8 cellular contexts compared by ENCODE assay signal in genomic region chr17:58219007-58219788, GRCh38. TPM values are rescaled to one million over a fixed set of nuclear protein-coding genes. Genes with fewer than 3 reads are reported as not detected.
DNase-seq lines count a peak whose midpoint lies in the region; ATAC-seq and TF ChIP-seq lines count a peak whose summit lies in the region.

TSS of gene MKS1 (minus strand) at chr17:58219255. CDS start at chr17:58219230, 25 bp downstream.

- peaks cover 6% of the 10 kb centered on the region for H3K36me3 Mint-ChIP-seq in activated naive CD8-positive, alpha-beta T cell

- no peaks in the 10 kb centered on the region for H3K9me3 ChIP-seq in ovary
- H3K9me3 ChIP-seq in thyroid gland, result no peaks in the 10 kb centered on the region

- H3K36me3 ChIP-seq in ovary (no peaks in the 10 kb centered on the region), thyroid gland (peaks cover 2 to 11% of the 10 kb centered on the region in 2 donors)

- no peaks in the 10 kb centered on the region for H3K27me3 ChIP-seq in ovary
- H3K27me3 ChIP-seq in thyroid gland, result no peaks in the 10 kb centered on the region

- peak within 1 kb of the TSS; percentile 98 for H3K4me3 Mint-ChIP-seq in activated naive CD8-positive, alpha-beta T cell

- no peaks in the 10 kb centered on the region for H3K27me3 Mint-ChIP-seq in activated naive CD8-positive, alpha-beta T cell

- no peak for TF ChIP-seq EP300 in ovary (IDR thresholded peaks at IDR 0.05)

- intact Hi-C loops in head of caudate nucleus (cut with DNase I), result no loop called here
- intact Hi-C loops in ovary (cut with DNase I), result no loop called here
- intact Hi-C loops in thyroid gland (cut with DNase I), result no loop called here

- WGBS in ovary, 3 donors, result 1 to 2% (median 1%) methylated on average over 47 to 56 of the region's 56 CpGs
- 8% methylated on average over 25 of the region's 56 CpGs for WGBS in thyroid gland, 2 donors

- H3K4me1 ChIP-seq in ovary (ENCODE audit: insufficient read depth) (no peaks in the 10 kb centered on the region), thyroid gland (peaks cover 0 to 7% of the 10 kb centered on the region in 2 donors)

- peak within 1 kb of the TSS; percentile 98 for H3K27ac Mint-ChIP-seq in activated naive CD8-positive, alpha-beta T cell

- DNase-seq in NCI-H1105 (lab: John Stamatoyannopoulos, UW) (peak; percentile 90), SKM-1 treated with dmso at 0.1 percent for 144 hours (lab: John Stamatoyannopoulos, UW; ENCODE audit: unreplicated experiment) (peak; percentile 93), head of caudate nucleus (peak; percentile 91 to 98 (median 96)), ovary (peak; percentile 89 to 97 (median 93)), thyroid gland (peak; percentile 96)

- peaks cover 32% of the 10 kb centered on the region for H3K4me1 Mint-ChIP-seq in activated naive CD8-positive, alpha-beta T cell (ENCODE audit: low read depth)

- peak within 1 kb of the TSS in 1 of 2 donors; percentile 50 for H3K27ac ChIP-seq in ovary
- H3K27ac ChIP-seq in thyroid gland, result peak within 1 kb of the TSS; percentile 23 to 67 (median 65)

- peak; percentile 52 for TF ChIP-seq POLR2A in ovary (IDR thresholded peaks at IDR 0.05)
- peak; percentile 33 to 82 for TF ChIP-seq POLR2A in thyroid gland (IDR thresholded peaks at IDR 0.05)

- no peaks in the 10 kb centered on the region for H3K9me3 Mint-ChIP-seq in activated naive CD8-positive, alpha-beta T cell (ENCODE audit: low read depth)

- peak; percentile 84 for TF ChIP-seq CTCF in GM12872 (IDR thresholded peaks at IDR 0.05; ENCODE audit: insufficient read depth, low read depth, low read length)
- TF ChIP-seq CTCF in ovary (IDR thresholded peaks at IDR 0.05), result peak; percentile 66 to 77 (median 72)
- TF ChIP-seq CTCF in thyroid gland (IDR thresholded peaks at IDR 0.05), result peak; percentile 24 to 89 (median 77)

- H3K4me3 ChIP-seq in ovary (peak within 1 kb of the TSS; percentile 74), thyroid gland (replicated peaks in 1 of 3) (peak within 1 kb of the TSS; percentile 1 to 60 (median 55))

- peak; percentile 98 for ATAC-seq in HG02642 (IDR thresholded peaks at IDR 0.05; ENCODE audit: poor library complexity, unreplicated experiment)

RNA-seq across cellular contexts. Expression of gene MKS1, which starts in this region (rescaled TPM):
- 10 to 100 TPM; 10.0 to 26.0 (median 19.9) TPM for total RNA-seq in ovary
- polyA plus RNA-seq in ovary, result 10 to 100 TPM; 12.6 to 15.5 TPM
- total RNA-seq in thyroid gland, result 10 to 100 TPM; 11.6 to 24.1 (median 15.2) TPM
